8 cellular contexts compared by ENCODE assay signal in genomic region chr9:126500600-126501382, GRCh38.
DNase-seq lines count a peak whose midpoint lies in the region; ATAC-seq, FAIRE-seq and TF ChIP-seq lines count a peak whose summit lies in the region.

No MANE protein-coding gene starts in this region.

- H3K9me3 ChIP-seq in keratinocyte (ENCODE audit: control insufficient read depth, low read depth, low read length): no peaks in the 10 kb centered on the region

- H3K9ac ChIP-seq in keratinocyte (ENCODE audit: control insufficient read depth, extremely low read depth, insufficient read depth, low read length): no peak overlapping the region

- H3K79me2 ChIP-seq in keratinocyte (ENCODE audit: control insufficient read depth, insufficient read depth, low read length): no peaks in the 10 kb centered on the region

- DNase-seq in NK-92 treated with Interleukin-12 subunit alpha and Interleukin-12 subunit beta, amount 100 ng/mL, for 24 hours (lab: John Stamatoyannopoulos, UW): peak; percentile 14
- DNase-seq in NK-92 (lab: John Stamatoyannopoulos, UW; ENCODE audit: unreplicated experiment): no peak
- peak; percentile 52 for DNase-seq in NCI-H2107 treated with DMSO at 0.1 percent for 48 hours (lab: John Stamatoyannopoulos, UW; ENCODE audit: unreplicated experiment)
- peak; percentile 77 for DNase-seq in activated CD4-positive, CD25-positive, alpha-beta regulatory T cell treated with anti-CD3 and anti-CD28 coated beads, Interleukin-2, amount 50 U/mL, for 72 hours
- peak; percentile 56 for DNase-seq in central memory CD4-positive, alpha-beta T cell
- DNase-seq in keratinocyte (ENCODE audit: low read depth, low spot score): no peak
- DNase-seq in stimulated activated CD4-positive, alpha-beta T cell treated with anti-CD3 and anti-CD28 coated beads, Interleukin-1b, Interleukin-23, amount 100 ng/mL, for 24 hours (ENCODE audit: low read depth in 4 of 4, low spot score in 1 of 4): peak; percentile 39 to 55 (median 48)

- no peak for FAIRE-seq in keratinocyte (lab: Jason Lieb, UNC)

- no peaks in the 10 kb centered on the region for H3K27me3 ChIP-seq in keratinocyte (ENCODE audit: control insufficient read depth, extremely low read depth, insufficient read depth, low read length)

- peak overlapping the region; percentile 27 for H2AFZ ChIP-seq in keratinocyte (ENCODE audit: control insufficient read depth, low read length)

- H3K4me1 ChIP-seq in keratinocyte (ENCODE audit: control insufficient read depth, extremely low read depth, insufficient read depth, low read length): peaks cover 8% of the 10 kb centered on the region

- H3K36me3 ChIP-seq in keratinocyte (ENCODE audit: control insufficient read depth in 2 of 2, extremely low read depth in 1 of 2, insufficient read depth in 2 of 2, low read length in 2 of 2): no peaks in the 10 kb centered on the region

- H3K4me2 ChIP-seq in keratinocyte (ENCODE audit: control insufficient read depth, extremely low read depth, insufficient read depth, low read depth, low read length): peak overlapping the region; percentile 51

- no peaks in the 10 kb centered on the region for H4K20me1 ChIP-seq in keratinocyte (ENCODE audit: control insufficient read depth, extremely low read depth, insufficient read depth, low read length)

- no peaks in the 10 kb centered on the region for H3K9me1 ChIP-seq in keratinocyte (ENCODE audit: control insufficient read depth, extremely low read depth, insufficient read depth, low read length)

- ATAC-seq in GM21717 (IDR thresholded peaks at IDR 0.05; ENCODE audit: unreplicated experiment): no peak

- no peak overlapping the region for H3K27ac ChIP-seq in keratinocyte (ENCODE audit: control insufficient read depth, insufficient read depth, low read length)

- dilution Hi-C loops in keratinocyte (cut with MboI; ENCODE audit: extremely low pct_ligation_motif_present, low sequenced_read_pairs): no loop called here

- TF ChIP-seq CTCF in keratinocyte (optimal IDR thresholded peaks at IDR 0.05 in 1 of 3, IDR thresholded peaks at IDR 0.05 in 1 of 3, conservative IDR thresholded peaks at IDR 0.05 in 1 of 3; ENCODE audit: extremely low read depth in 1 of 3, insufficient read depth in 2 of 3, low read length in 3 of 3): peak; percentile 92 to 99 (median 94)

- H3K4me3 ChIP-seq in keratinocyte (ENCODE audit: control insufficient read depth in 2 of 3, extremely low read depth in 1 of 3, insufficient read depth in 2 of 3, low read depth in 1 of 3, low read length in 3 of 3): no peak overlapping the region

Comparison
In these comparisons a context has a peak if more than half of its experiments do, and no peak if none do; other contexts are left out.
1. DNase-seq: peak in NK-92 treated with Interleukin-12 subunit alpha and Interleukin-12 subunit beta, amount 100 ng/mL, for 24 hours (single experiment), NCI-H2107 treated with DMSO at 0.1 percent for 48 hours (single experiment), activated CD4-positive, CD25-positive, alpha-beta regulatory T cell treated with anti-CD3 and anti-CD28 coated beads, Interleukin-2, amount 50 U/mL, for 72 hours (single experiment), central memory CD4-positive, alpha-beta T cell (single experiment) and stimulated activated CD4-positive, alpha-beta T cell treated with anti-CD3 and anti-CD28 coated beads, Interleukin-1b, Interleukin-23, amount 100 ng/mL, for 24 hours (4 of 4); none in NK-92 (single experiment) and keratinocyte (single experiment).